In genomic region chr4:182093947-182094346, GRCh38 we compare ENCODE assay signal across 27 cellular contexts.
"Had no signal": no experiment of that assay in that cellular context is flagged by ENCODE, and none has a peak within 500 bp of the region (broad histone marks: within the 10 kb centered on the region; RNA-seq: fewer than 3 reads in every experiment).

No MANE protein-coding gene starts in this region.

- H3K4me3 Mint-ChIP-seq: activated B cell treated with CpG ODN at 0.5 μM for 24 hours; activated CD4-positive, alpha-beta T cell treated with anti-CD3 and anti-CD28 coated beads for 36 hours; central memory CD8-positive, alpha-beta T cell; mesothelial cell of epicardium; naive B cell; nephron progenitor cell; stimulated activated memory B cell treated with anti-CD40 and anti-IgM and Interleukin-4, amounts not matched to agents 10 μg/mL and 1 μg/mL and 100 μg/mL, for 72 hours; stimulated activated naive CD8-positive, alpha-beta T cell treated with anti-CD3 and anti-CD28 coated beads, Interleukin-15, amount 100 ng/mL, for 72 hours had no signal

- H3K4me3 ChIP-seq: colonic mucosa, left lung, skin epidermis, upper lobe of right lung had no signal

- H3K9me3 ChIP-seq: colonic mucosa, neutrophil, upper lobe of right lung had no signal

- ATAC-seq: activated CD4-positive, alpha-beta T cell treated with anti-CD3 and anti-CD28 coated beads for 36 hours; left lung; sciatic nerve; stimulated activated memory B cell treated with anti-CD40 and anti-IgM and Interleukin-4, amounts not matched to agents 10 μg/mL and 1 μg/mL and 100 μg/mL, for 72 hours; stimulated activated naive CD8-positive, alpha-beta T cell treated with anti-CD3 and anti-CD28 coated beads, Interleukin-15, amount 100 ng/mL, for 72 hours; upper lobe of right lung had no signal

- H3K36me3 Mint-ChIP-seq: stimulated activated memory B cell treated with anti-CD40 and anti-IgM and Interleukin-4, amounts not matched to agents 10 μg/mL and 1 μg/mL and 100 μg/mL, for 72 hours had no signal

- H3K4me1 ChIP-seq: colonic mucosa, left lung, upper lobe of right lung had no signal

- DNase-seq: activated B cell treated with CpG ODN at 0.5 μM for 24 hours; activated CD4-positive, alpha-beta T cell treated with anti-CD3 and anti-CD28 coated beads for 36 hours; activated CD4-positive, alpha-beta T cell treated with anti-CD3 and anti-CD28 coated beads, Interleukin-2, amount 50 U/mL, for 4 hours; activated gamma-delta T cell treated with Interleukin-2 at 50 U/mL for 16 hours; activated naive CD4-positive, alpha-beta T cell treated with anti-CD3 and anti-CD28 coated beads, Interleukin-2, amount 50 U/mL, for 16 hours; activated T-cell treated with anti-CD3 and anti-CD28 coated beads, Interleukin-2, amount 50 U/mL, for 1 hour; amniotic stem cell; colonic mucosa; effector CD8-positive, alpha-beta T cell; left lung; naive B cell; nephron progenitor cell; retina; stimulated activated CD4-positive, alpha-beta T cell treated with anti-CD3 and anti-CD28 coated beads, Interleukin-1b, Interleukin-23, amount 100 ng/mL, for 48 hours; stimulated activated CD4-positive, alpha-beta T cell treated with anti-CD3 and anti-CD28 coated beads, Interleukin-4, amount 100 ng/mL, for 4 hours; stimulated activated CD8-positive, alpha-beta memory T cell treated with anti-CD3 and anti-CD28 coated beads, Interleukin-4, amount 100 ng/mL, for 48 hours; stimulated activated naive CD8-positive, alpha-beta T cell treated with anti-CD3 and anti-CD28 coated beads, Interleukin-15, amount 100 ng/mL, for 72 hours; substantia nigra; T-helper 2 cell; upper lobe of right lung had no signal

- H3K27me3 ChIP-seq: colonic mucosa, left lung, neutrophil, upper lobe of right lung had no signal

- H3K4me1 Mint-ChIP-seq: activated B cell treated with CpG ODN at 0.5 μM for 24 hours; activated CD4-positive, alpha-beta T cell treated with anti-CD3 and anti-CD28 coated beads for 36 hours; central memory CD8-positive, alpha-beta T cell; naive B cell; stimulated activated memory B cell treated with anti-CD40 and anti-IgM and Interleukin-4, amounts not matched to agents 10 μg/mL and 1 μg/mL and 100 μg/mL, for 72 hours; stimulated activated naive CD8-positive, alpha-beta T cell treated with anti-CD3 and anti-CD28 coated beads, Interleukin-15, amount 100 ng/mL, for 72 hours had no signal

- H3K27ac Mint-ChIP-seq: activated B cell treated with CpG ODN at 0.5 μM for 24 hours; activated CD4-positive, alpha-beta T cell treated with anti-CD3 and anti-CD28 coated beads for 36 hours; mesothelial cell of epicardium; naive B cell; nephron progenitor cell; stimulated activated memory B cell treated with anti-CD40 and anti-IgM and Interleukin-4, amounts not matched to agents 10 μg/mL and 1 μg/mL and 100 μg/mL, for 72 hours; stimulated activated naive CD8-positive, alpha-beta T cell treated with anti-CD3 and anti-CD28 coated beads, Interleukin-15, amount 100 ng/mL, for 72 hours had no signal

- H3K36me3 ChIP-seq: colonic mucosa, left lung, neutrophil, upper lobe of right lung had no signal

- H3K27me3 Mint-ChIP-seq: activated B cell treated with CpG ODN at 0.5 μM for 24 hours; central memory CD8-positive, alpha-beta T cell; progenitor cell of endocrine pancreas; stimulated activated memory B cell treated with anti-CD40 and anti-IgM and Interleukin-4, amounts not matched to agents 10 μg/mL and 1 μg/mL and 100 μg/mL, for 72 hours; stimulated activated naive CD8-positive, alpha-beta T cell treated with anti-CD3 and anti-CD28 coated beads, Interleukin-15, amount 100 ng/mL, for 72 hours had no signal

- H3K27ac ChIP-seq: colonic mucosa, left lung, neutrophil, skin epidermis, upper lobe of right lung had no signal
